ENCODE assay signal across 17 cellular contexts in the genomic region with DNA sequence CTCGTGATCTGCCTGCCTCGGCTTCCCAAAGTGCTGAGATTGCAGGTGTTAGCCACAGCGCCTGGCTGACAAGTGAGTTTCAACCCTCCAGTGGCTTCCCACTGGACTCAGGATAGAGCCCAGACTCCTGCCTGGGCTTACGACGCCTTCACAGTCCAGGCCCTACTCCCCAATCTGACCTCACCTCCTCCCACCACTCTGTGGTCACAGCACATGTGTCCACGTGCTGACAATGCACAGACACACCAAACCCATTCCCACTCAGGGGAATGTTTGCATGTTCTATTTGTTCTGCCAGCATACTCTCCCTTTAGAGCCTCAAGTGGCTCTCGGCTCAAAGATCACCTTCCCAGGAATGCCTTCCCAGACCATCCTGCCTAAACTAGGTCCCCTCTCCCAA. TPM values are rescaled to one million over a fixed set of nuclear protein-coding genes. Genes with fewer than 3 reads are reported as not detected.
A peak's percentile ranks its signal among the peaks of the same experiment; 100 is the strongest.
DNase-seq lines count a peak whose midpoint lies in the region; ATAC-seq, FAIRE-seq and TF ChIP-seq lines count a peak whose summit lies in the region.
"Had no signal": no experiment of that assay in that cellular context is flagged by ENCODE, and none has a peak within 500 bp of the region (broad histone marks: within the 10 kb centered on the region; RNA-seq: fewer than 3 reads in every experiment).

No MANE protein-coding gene starts in this region.

- H3K27me3 ChIP-seq in neural progenitor cell: no peaks in the 10 kb centered on the region

- H3K36me3 ChIP-seq in HEK293 (ENCODE audit: control insufficient read depth in 2 of 2, insufficient read depth in 1 of 2, low read length in 2 of 2) (no peaks in the 10 kb centered on the region), neural progenitor cell (no peaks in the 10 kb centered on the region)

- H3K4me3 Mint-ChIP-seq in chondrocyte (ENCODE audit: unreplicated experiment) (no peak overlapping the region), nephron progenitor cell (no peak overlapping the region), neural progenitor cell (no peak overlapping the region)
- H3K4me3 Mint-ChIP-seq: CD4-positive, alpha-beta memory T cell; H9 had no signal

- H3K79me2 ChIP-seq in neural progenitor cell (ENCODE audit: low read depth): no peaks in the 10 kb centered on the region

- ATAC-seq in HG03280 (IDR thresholded peaks at IDR 0.05; ENCODE audit: unreplicated experiment): no peak
- ATAC-seq: Panc1, SK-N-SH treated with all-trans-retinoic acid at 6 μM for 48 hours had no signal

- H3K4me1 Mint-ChIP-seq in chondrocyte (ENCODE audit: low read depth) (no peaks in the 10 kb centered on the region), nephron progenitor cell (peaks cover 19% of the 10 kb centered on the region), neural progenitor cell (peaks cover 11% of the 10 kb centered on the region)

- H4K20me1 ChIP-seq in neural progenitor cell (ENCODE audit: low read depth): no peaks in the 10 kb centered on the region

- H3K4me3 ChIP-seq in HEK293 (ENCODE audit: low read depth, low read length) (no peak overlapping the region), neural progenitor cell (no peak overlapping the region)

- no peak overlapping the region for H3K4me2 ChIP-seq in neural progenitor cell

- H3K36me3 Mint-ChIP-seq in chondrocyte (ENCODE audit: low read depth): peaks cover 6% of the 10 kb centered on the region
- no peaks in the 10 kb centered on the region for H3K36me3 Mint-ChIP-seq in nephron progenitor cell (ENCODE audit: low read depth)
- no peaks in the 10 kb centered on the region for H3K36me3 Mint-ChIP-seq in neural progenitor cell

- TF ChIP-seq POLR2A in GM12892 (IDR thresholded peaks at IDR 0.05; ENCODE audit: low read depth, low read length): no peak

- DNase-seq in COLO668 (lab: John Stamatoyannopoulos, UW; ENCODE audit: unreplicated experiment) (peak; percentile 30), chondrocyte (ENCODE audit: low spot score) (peak; percentile 6), nephron progenitor cell (no peak), GM12892 (ENCODE audit: insufficient read length) (no peak), H4 (ENCODE audit: low spot score) (no peak), neural progenitor cell (ENCODE audit: low spot score) (no peak)
- DNase-seq: ACHN; CD4-positive, alpha-beta memory T cell; H9; IMR-90; NCI-H146; NCI-H2107; Right ventricle myocardium superior had no signal

- H2AFZ ChIP-seq in neural progenitor cell (replicated peaks): no peak overlapping the region

- no peaks in the 10 kb centered on the region; the same call in 1 of the 2 replicates for H3K4me1 ChIP-seq in HEK293 (ENCODE audit: control insufficient read depth, insufficient read depth, low read length)
- H3K4me1 ChIP-seq in neural progenitor cell: peaks cover 7% of the 10 kb centered on the region

- CTCF ChIA-PET in HEK293 (lab: Yijun Ruan, JAX): interaction anchor here (1.2 kb wide), 1 partner anchor 56 kb away, joined by 4 read pairs; no protein-coding TSS in a partner anchor

- H3F3A ChIP-seq in neural progenitor cell (ENCODE audit: low read depth): no peaks in the 10 kb centered on the region

- no peak overlapping the region for H3K9ac ChIP-seq in neural progenitor cell

- TF ChIP-seq CTCF in HEK293 (tag by site-specific recombination; IDR thresholded peaks at IDR 0.05): no peak
- TF ChIP-seq CTCF in chondrocyte (IDR thresholded peaks at IDR 0.05): no peak
- no peak for TF ChIP-seq CTCF in nephron progenitor cell (IDR thresholded peaks at IDR 0.05)
- no peak for TF ChIP-seq CTCF in neural progenitor cell (IDR thresholded peaks at IDR 0.05)

- H3K27me3 Mint-ChIP-seq in chondrocyte (ENCODE audit: low read depth) (no peaks in the 10 kb centered on the region), nephron progenitor cell (ENCODE audit: low read depth, poor library complexity) (peaks cover 7% of the 10 kb centered on the region), neural progenitor cell (ENCODE audit: insufficient read depth, low read depth) (peaks cover 5% of the 10 kb centered on the region)
- H3K27me3 Mint-ChIP-seq: CD4-positive, alpha-beta memory T cell had no signal

- no peak for FAIRE-seq in GM12892 (lab: Jason Lieb, UNC)

- H3K27ac ChIP-seq in HEK293 (ENCODE audit: extremely low read depth, low read depth, low read length) (no peak overlapping the region), neural progenitor cell (no peak overlapping the region)

- H3K9me3 Mint-ChIP-seq in chondrocyte (ENCODE audit: low read depth) (no peaks in the 10 kb centered on the region), nephron progenitor cell (no peaks in the 10 kb centered on the region), neural progenitor cell (no peaks in the 10 kb centered on the region)
- H3K9me3 Mint-ChIP-seq: CD4-positive, alpha-beta memory T cell; H9 had no signal

- no peaks in the 10 kb centered on the region for H3K9me3 ChIP-seq in HEK293 (ENCODE audit: control insufficient read depth, insufficient read depth, low read depth, low read length)
- no peaks in the 10 kb centered on the region for H3K9me3 ChIP-seq in neural progenitor cell (ENCODE audit: low read depth)

- H3K27ac Mint-ChIP-seq in chondrocyte (ENCODE audit: unreplicated experiment) (no peak overlapping the region), nephron progenitor cell (peak overlapping the region; percentile 70), neural progenitor cell (no peak overlapping the region)

- POLR2A ChIA-PET in HEK293 (lab: Yijun Ruan, JAX): no interaction called here

TF ChIP-seq in HEK293, 187 proteins besides CTCF, POLR2A, EP300 and RAD21:
- TF ChIP-seq EGR2 (tag by site-specific recombination; IDR thresholded peaks at IDR 0.05; ENCODE audit: low read depth): peak; percentile 52
- no peak for TF ChIP-seq ZEB2 (tag by site-specific recombination; IDR thresholded peaks at IDR 0.05)

RNA-seq across cellular contexts. Expression of a gene that starts 31.1 kb away (rescaled TPM):
- total RNA-seq in chondrocyte (0.58 to 1.1 TPM (median 1.1 TPM) in 3 replicates), neural progenitor cell (ENCODE audit: low replicate concordance) (0.17 and 2.7 TPM in 2 replicates)
- polyA plus RNA-seq in GM12892 (2012; ENCODE audit: missing spikeins): 20.8 TPM
- 17.8 and 18.9 TPM in 2 replicates for total RNA-seq in H4 (2014; rRNA removed; shearing (Covaris generic))

RNA-seq across cellular contexts. Expression of a gene that starts 42.3 kb away (rescaled TPM):
- total RNA-seq in chondrocyte: 10.1 to 17.4 TPM (median 10.2 TPM) in 3 replicates
- 2.2 TPM for polyA plus RNA-seq in GM12892 (2012; ENCODE audit: missing spikeins)
- 2.1 and 3.0 TPM in 2 replicates for total RNA-seq in H4 (2014; rRNA removed; shearing (Covaris generic))
- 2.4 and 3.6 TPM in 2 replicates for total RNA-seq in neural progenitor cell (ENCODE audit: low replicate concordance)

Comparison
In these comparisons a context has a peak if more than half of its experiments do, and no peak if none do; other contexts are left out.
1. DNase-seq: peak in COLO668 (single experiment) and chondrocyte (single experiment); none in nephron progenitor cell (single experiment), GM12892 (single experiment), H4 (single experiment) and neural progenitor cell (single experiment).